ENCODE assay signal across 22 cellular contexts in genomic region chr6:169387809-169388383, GRCh38.
"Had no signal": no experiment of that assay in that cellular context is flagged by ENCODE, and none has a peak within 500 bp of the region (broad histone marks: within the 10 kb centered on the region; RNA-seq: fewer than 3 reads in every experiment).

No MANE protein-coding gene starts in this region.

- ATAC-seq: effector memory CD8-positive, alpha-beta T cell; gastroesophageal sphincter; left cardiac atrium; mucosa of descending colon; naive thymus-derived CD8-positive, alpha-beta T cell; stimulated activated naive B cell treated with anti-CD40 and anti-IgM and Interleukin-4, amounts not matched to agents 10 μg/mL and 1 μg/mL and 100 μg/mL, for 72 hours had no signal

- H3K4me3 Mint-ChIP-seq: dendritic cell treated with granulocyte-macrophage colony-stimulating factor and Interleukin-4, amounts not matched to agents 40 ng/mL and 50 ng/mL, for 4 days; effector memory CD8-positive, alpha-beta T cell; naive thymus-derived CD8-positive, alpha-beta T cell; neural crest cell; stimulated activated naive B cell treated with anti-CD40 and anti-IgM and Interleukin-4, amounts not matched to agents 10 μg/mL and 1 μg/mL and 100 μg/mL, for 72 hours had no signal

- H3K27me3 ChIP-seq: esophagus squamous epithelium, gastroesophageal sphincter, ovary, right atrium auricular region, sigmoid colon had no signal

- H3K4me1 ChIP-seq: left ventricle myocardium inferior, right atrium auricular region had no signal

- H3K4me3 ChIP-seq: esophagus squamous epithelium, gastroesophageal sphincter, left ventricle myocardium inferior, mucosa of descending colon, ovary, right atrium auricular region, sigmoid colon, skin epidermis had no signal

- H3K9me3 ChIP-seq: esophagus squamous epithelium, gastroesophageal sphincter, mucosa of descending colon, ovary had no signal

- H3K27ac ChIP-seq: epithelial cell of prostate, gastroesophageal sphincter, left ventricle myocardium inferior, right atrium auricular region, sigmoid colon had no signal

- DNase-seq: caudate nucleus; effector memory CD8-positive, alpha-beta T cell; esophagus squamous epithelium; foreskin fibroblast; kidney; left cardiac atrium; left ventricle myocardium inferior; mesendoderm; mucosa of descending colon; naive thymus-derived CD8-positive, alpha-beta T cell; ovary; sigmoid colon; stimulated activated CD4-positive, alpha-beta T cell treated with anti-CD3 and anti-CD28 coated beads, Interleukin-2, amount 100 ng/mL, for 24 hours; stimulated activated CD4-positive, alpha-beta T cell treated with anti-CD3 and anti-CD28 coated beads, Interleukin-4, amount 100 ng/mL, for 4 hours; stimulated activated naive B cell treated with anti-CD40 and anti-IgM and Interleukin-4, amounts not matched to agents 10 μg/mL and 1 μg/mL and 100 μg/mL, for 72 hours; trophoblast cell had no signal

- H3K27ac Mint-ChIP-seq: dendritic cell treated with granulocyte-macrophage colony-stimulating factor and Interleukin-4, amounts not matched to agents 40 ng/mL and 50 ng/mL, for 4 days; effector memory CD8-positive, alpha-beta T cell; naive thymus-derived CD8-positive, alpha-beta T cell; stimulated activated naive B cell treated with anti-CD40 and anti-IgM and Interleukin-4, amounts not matched to agents 10 μg/mL and 1 μg/mL and 100 μg/mL, for 72 hours had no signal

- H3K27me3 Mint-ChIP-seq: dendritic cell treated with granulocyte-macrophage colony-stimulating factor and Interleukin-4, amounts not matched to agents 40 ng/mL and 50 ng/mL, for 4 days; stimulated activated naive B cell treated with anti-CD40 and anti-IgM and Interleukin-4, amounts not matched to agents 10 μg/mL and 1 μg/mL and 100 μg/mL, for 72 hours had no signal

- H3K4me1 Mint-ChIP-seq: stimulated activated naive B cell treated with anti-CD40 and anti-IgM and Interleukin-4, amounts not matched to agents 10 μg/mL and 1 μg/mL and 100 μg/mL, for 72 hours had no signal

- H3K36me3 ChIP-seq: esophagus squamous epithelium, gastroesophageal sphincter, left ventricle myocardium inferior, ovary, right atrium auricular region, sigmoid colon had no signal
